1 cellular context compared by ENCODE assay signal in genomic region chr19:12495002-12495802, GRCh38.
TF ChIP-seq lines count a peak whose summit lies in the region.

No MANE protein-coding gene starts in this region.

TF ChIP-seq in HepG2, 621 proteins besides CTCF, POLR2A, EP300 and RAD21 (continued from another document and continues in another):
- 0 out of 2 replicates have a peak, but pooled peaks have one; percentile 28 for TF ChIP-seq DZIP1 (CRISPR knock-in tag; IDR thresholded peaks at IDR 0.05)
- TF ChIP-seq NFKBIZ (CRISPR knock-in tag; IDR thresholded peaks at IDR 0.05): peak; percentile 58; the same call in 1 of the 2 replicates
- peak; percentile 74 for TF ChIP-seq YEATS4 (CRISPR knock-in tag; IDR thresholded peaks at IDR 0.05; ENCODE audit: borderline replicate concordance)
- peak; percentile 84 for TF ChIP-seq HOMEZ (CRISPR knock-in tag; IDR thresholded peaks at IDR 0.05; ENCODE audit: low read depth)
- TF ChIP-seq, protein P1, sequence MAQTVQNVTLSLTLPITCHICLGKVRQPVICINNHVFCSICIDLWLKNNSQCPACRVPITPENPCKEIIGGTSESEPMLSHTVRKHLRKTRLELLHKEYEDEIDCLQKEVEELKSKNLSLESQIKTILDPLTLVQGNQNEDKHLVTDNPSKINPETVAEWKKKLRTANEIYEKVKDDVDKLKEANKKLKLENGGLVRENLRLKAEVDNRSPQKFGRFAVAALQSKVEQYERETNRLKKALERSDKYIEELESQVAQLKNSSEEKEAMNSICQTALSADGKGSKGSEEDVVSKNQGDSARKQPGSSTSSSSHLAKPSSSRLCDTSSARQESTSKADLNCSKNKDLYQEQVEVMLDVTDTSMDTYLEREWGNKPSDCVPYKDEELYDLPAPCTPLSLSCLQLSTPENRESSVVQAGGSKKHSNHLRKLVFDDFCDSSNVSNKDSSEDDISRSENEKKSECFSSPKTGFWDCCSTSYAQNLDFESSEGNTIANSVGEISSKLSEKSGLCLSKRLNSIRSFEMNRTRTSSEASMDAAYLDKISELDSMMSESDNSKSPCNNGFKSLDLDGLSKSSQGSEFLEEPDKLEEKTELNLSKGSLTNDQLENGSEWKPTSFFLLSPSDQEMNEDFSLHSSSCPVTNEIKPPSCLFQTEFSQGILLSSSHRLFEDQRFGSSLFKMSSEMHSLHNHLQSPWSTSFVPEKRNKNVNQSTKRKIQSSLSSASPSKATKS (CRISPR knock-in tag; IDR thresholded peaks at IDR 0.05): no peak
- peak; percentile 93 for TF ChIP-seq ZSCAN29 (CRISPR knock-in tag; conservative IDR thresholded peaks at IDR 0.05)
- TF ChIP-seq, protein P2, sequence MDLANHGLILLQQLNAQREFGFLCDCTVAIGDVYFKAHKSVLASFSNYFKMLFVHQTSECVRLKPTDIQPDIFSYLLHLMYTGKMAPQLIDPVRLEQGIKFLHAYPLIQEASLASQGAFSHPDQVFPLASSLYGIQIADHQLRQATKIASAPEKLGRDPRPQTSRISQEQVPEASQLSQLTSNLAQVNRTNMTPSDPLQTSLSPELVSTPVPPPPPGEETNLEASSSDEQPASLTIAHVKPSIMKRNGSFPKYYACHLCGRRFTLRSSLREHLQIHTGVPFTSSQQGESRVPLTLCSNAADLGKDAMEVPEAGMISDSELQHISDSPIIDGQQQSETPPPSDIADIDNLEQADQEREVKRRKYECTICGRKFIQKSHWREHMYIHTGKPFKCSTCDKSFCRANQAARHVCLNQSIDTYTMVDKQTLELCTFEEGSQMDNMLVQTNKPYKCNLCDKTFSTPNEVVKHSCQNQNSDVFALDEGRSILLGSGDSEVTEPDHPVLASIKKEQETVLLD (CRISPR knock-in tag; IDR thresholded peaks at IDR 0.05; ENCODE audit: low read depth): peak; percentile 57; the same call in 1 of the 2 replicates
- TF ChIP-seq ZNF10 (CRISPR knock-in tag; IDR thresholded peaks at IDR 0.05; ENCODE audit: borderline replicate concordance, low read depth): no peak
- TF ChIP-seq ZNF230 (CRISPR knock-in tag; IDR thresholded peaks at IDR 0.05): 0 out of 2 replicates have a peak, but pooled peaks have one; percentile 49
- TF ChIP-seq ZNF282 (IDR thresholded peaks at IDR 0.05; ENCODE audit: partially characterized antibody): no peak
- TF ChIP-seq GTF3A (CRISPR knock-in tag; conservative IDR thresholded peaks at IDR 0.05): 0 out of 2 replicates have a peak, but pooled peaks have one; percentile 54
- TF ChIP-seq, protein P3, sequence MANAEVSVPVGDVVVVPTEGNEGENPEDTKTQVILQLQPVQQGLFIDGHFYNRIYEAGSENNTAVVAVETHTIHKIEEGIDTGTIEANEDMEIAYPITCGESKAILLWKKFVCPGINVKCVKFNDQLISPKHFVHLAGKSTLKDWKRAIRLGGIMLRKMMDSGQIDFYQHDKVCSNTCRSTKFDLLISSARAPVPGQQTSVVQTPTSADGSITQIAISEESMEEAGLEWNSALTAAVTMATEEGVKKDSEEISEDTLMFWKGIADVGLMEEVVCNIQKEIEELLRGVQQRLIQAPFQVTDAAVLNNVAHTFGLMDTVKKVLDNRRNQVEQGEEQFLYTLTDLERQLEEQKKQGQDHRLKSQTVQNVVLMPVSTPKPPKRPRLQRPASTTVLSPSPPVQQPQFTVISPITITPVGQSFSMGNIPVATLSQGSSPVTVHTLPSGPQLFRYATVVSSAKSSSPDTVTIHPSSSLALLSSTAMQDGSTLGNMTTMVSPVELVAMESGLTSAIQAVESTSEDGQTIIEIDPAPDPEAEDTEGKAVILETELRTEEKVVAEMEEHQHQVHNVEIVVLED (CRISPR knock-in tag; IDR thresholded peaks at IDR 0.05; ENCODE audit: borderline replicate concordance): peak; percentile 78; the same call in 1 of the 2 replicates
- no peak for TF ChIP-seq NFE2L1 (CRISPR knock-in tag; IDR thresholded peaks at IDR 0.05; ENCODE audit: borderline replicate concordance)
- TF ChIP-seq ZNF274 (CRISPR knock-in tag; IDR thresholded peaks at IDR 0.05): peak; percentile 62; the same call in 1 of the 2 replicates
- no peak; the same call in 1 of the 2 replicates for TF ChIP-seq ZNF441 (CRISPR knock-in tag; IDR thresholded peaks at IDR 0.05; ENCODE audit: borderline replicate concordance)
- TF ChIP-seq, protein P4, sequence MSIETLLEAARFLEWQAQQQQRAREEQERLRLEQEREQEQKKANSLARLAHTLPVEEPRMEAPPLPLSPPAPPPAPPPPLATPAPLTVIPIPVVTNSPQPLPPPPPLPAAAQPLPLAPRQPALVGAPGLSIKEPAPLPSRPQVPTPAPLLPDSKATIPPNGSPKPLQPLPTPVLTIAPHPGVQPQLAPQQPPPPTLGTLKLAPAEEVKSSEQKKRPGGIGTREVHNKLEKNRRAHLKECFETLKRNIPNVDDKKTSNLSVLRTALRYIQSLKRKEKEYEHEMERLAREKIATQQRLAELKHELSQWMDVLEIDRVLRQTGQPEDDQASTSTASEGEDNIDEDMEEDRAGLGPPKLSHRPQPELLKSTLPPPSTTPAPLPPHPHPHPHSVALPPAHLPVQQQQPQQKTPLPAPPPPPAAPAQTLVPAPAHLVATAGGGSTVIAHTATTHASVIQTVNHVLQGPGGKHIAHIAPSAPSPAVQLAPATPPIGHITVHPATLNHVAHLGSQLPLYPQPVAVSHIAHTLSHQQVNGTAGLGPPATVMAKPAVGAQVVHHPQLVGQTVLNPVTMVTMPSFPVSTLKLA (IDR thresholded peaks at IDR 0.05): peak; percentile 67
- TF ChIP-seq REXO4 (CRISPR knock-in tag; IDR thresholded peaks at IDR 0.05; ENCODE audit: borderline replicate concordance): no peak
- 0 out of 2 replicates have a peak, but pooled peaks have one; percentile 33 for TF ChIP-seq RFX5 (IDR thresholded peaks at IDR 0.05; ENCODE audit: low read depth, low read length)
- no peak for TF ChIP-seq AFF4 (CRISPR knock-in tag; IDR thresholded peaks at IDR 0.05)
- TF ChIP-seq TCF7 (IDR thresholded peaks at IDR 0.05; ENCODE audit: low read depth): no peak
- TF ChIP-seq PRPF4 (IDR thresholded peaks at IDR 0.05; ENCODE audit: low read depth, low read length, poor library complexity, severe bottlenecking): no peak
- no peak for TF ChIP-seq IKZF1 (IDR thresholded peaks at IDR 0.05)
- peak; percentile 95 for TF ChIP-seq ZNF772 (CRISPR knock-in tag; IDR thresholded peaks at IDR 0.05)
- no peak for TF ChIP-seq ZNF597 (CRISPR knock-in tag; IDR thresholded peaks at IDR 0.05)
- no peak for TF ChIP-seq ZNF326 (CRISPR knock-in tag; IDR thresholded peaks at IDR 0.05; ENCODE audit: borderline replicate concordance)
- TF ChIP-seq, protein P5, sequence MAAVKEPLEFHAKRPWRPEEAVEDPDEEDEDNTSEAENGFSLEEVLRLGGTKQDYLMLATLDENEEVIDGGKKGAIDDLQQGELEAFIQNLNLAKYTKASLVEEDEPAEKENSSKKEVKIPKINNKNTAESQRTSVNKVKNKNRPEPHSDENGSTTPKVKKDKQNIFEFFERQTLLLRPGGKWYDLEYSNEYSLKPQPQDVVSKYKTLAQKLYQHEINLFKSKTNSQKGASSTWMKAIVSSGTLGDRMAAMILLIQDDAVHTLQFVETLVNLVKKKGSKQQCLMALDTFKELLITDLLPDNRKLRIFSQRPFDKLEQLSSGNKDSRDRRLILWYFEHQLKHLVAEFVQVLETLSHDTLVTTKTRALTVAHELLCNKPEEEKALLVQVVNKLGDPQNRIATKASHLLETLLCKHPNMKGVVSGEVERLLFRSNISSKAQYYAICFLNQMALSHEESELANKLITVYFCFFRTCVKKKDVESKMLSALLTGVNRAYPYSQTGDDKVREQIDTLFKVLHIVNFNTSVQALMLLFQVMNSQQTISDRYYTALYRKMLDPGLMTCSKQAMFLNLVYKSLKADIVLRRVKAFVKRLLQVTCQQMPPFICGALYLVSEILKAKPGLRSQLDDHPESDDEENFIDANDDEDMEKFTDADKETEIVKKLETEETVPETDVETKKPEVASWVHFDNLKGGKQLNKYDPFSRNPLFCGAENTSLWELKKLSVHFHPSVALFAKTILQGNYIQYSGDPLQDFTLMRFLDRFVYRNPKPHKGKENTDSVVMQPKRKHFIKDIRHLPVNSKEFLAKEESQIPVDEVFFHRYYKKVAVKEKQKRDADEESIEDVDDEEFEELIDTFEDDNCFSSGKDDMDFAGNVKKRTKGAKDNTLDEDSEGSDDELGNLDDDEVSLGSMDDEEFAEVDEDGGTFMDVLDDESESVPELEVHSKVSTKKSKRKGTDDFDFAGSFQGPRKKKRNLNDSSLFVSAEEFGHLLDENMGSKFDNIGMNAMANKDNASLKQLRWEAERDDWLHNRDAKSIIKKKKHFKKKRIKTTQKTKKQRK (IDR thresholded peaks at IDR 0.05; ENCODE audit: low read length): no peak
- TF ChIP-seq FOXK2 (IDR thresholded peaks at IDR 0.05): no peak
- TF ChIP-seq, protein P6, sequence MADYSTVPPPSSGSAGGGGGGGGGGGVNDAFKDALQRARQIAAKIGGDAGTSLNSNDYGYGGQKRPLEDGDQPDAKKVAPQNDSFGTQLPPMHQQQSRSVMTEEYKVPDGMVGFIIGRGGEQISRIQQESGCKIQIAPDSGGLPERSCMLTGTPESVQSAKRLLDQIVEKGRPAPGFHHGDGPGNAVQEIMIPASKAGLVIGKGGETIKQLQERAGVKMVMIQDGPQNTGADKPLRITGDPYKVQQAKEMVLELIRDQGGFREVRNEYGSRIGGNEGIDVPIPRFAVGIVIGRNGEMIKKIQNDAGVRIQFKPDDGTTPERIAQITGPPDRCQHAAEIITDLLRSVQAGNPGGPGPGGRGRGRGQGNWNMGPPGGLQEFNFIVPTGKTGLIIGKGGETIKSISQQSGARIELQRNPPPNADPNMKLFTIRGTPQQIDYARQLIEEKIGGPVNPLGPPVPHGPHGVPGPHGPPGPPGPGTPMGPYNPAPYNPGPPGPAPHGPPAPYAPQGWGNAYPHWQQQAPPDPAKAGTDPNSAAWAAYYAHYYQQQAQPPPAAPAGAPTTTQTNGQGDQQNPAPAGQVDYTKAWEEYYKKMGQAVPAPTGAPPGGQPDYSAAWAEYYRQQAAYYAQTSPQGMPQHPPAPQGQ (CRISPR knock-in tag; IDR thresholded peaks at IDR 0.05; ENCODE audit: borderline replicate concordance): no peak; the same call in 1 of the 2 replicates
- TF ChIP-seq ZFAT (CRISPR knock-in tag; conservative IDR thresholded peaks at IDR 0.05): no peak
- TF ChIP-seq TMF1 (CRISPR knock-in tag; IDR thresholded peaks at IDR 0.05; ENCODE audit: low read depth): peak; percentile 80; the same call in 1 of the 2 replicates
- TF ChIP-seq ATF1 (CRISPR knock-in tag; IDR thresholded peaks at IDR 0.05): peak; percentile 26; the same call in 1 of the 2 replicates
- TF ChIP-seq MEIS2 (CRISPR knock-in tag; IDR thresholded peaks at IDR 0.05): peak; percentile 45; the same call in 1 of the 2 replicates
- TF ChIP-seq ELF4 (CRISPR knock-in tag; IDR thresholded peaks at IDR 0.05; ENCODE audit: borderline replicate concordance): peak; percentile 81; the same call in 1 of the 2 replicates
- no peak for TF ChIP-seq FOXJ3 (CRISPR knock-in tag; IDR thresholded peaks at IDR 0.05; ENCODE audit: borderline replicate concordance)
